Comparison of ENCODE assay signal across 25 cellular contexts in the genomic region with DNA sequence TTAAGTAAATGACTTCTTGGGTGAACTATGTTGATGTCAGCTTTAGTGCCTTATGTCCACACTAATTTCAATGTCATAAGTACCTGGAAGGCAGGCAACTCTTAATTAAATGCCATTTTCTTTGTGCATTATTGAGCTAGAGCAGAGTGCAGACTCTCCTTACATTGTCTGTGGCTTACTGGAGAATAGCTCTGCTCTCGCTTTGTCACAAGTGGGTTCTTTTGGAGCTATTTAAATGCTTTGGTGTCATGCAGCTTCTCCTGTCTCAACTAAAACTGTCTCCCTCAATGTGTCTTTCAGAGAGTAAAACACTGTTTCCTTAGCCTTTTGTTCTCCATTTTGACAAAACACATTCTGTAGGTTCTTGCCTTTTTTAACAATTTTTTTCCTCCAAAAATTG.
"Had no signal": no experiment of that assay in that cellular context is flagged by ENCODE, and none has a peak within 500 bp of the region (broad histone marks: within the 10 kb centered on the region; RNA-seq: fewer than 3 reads in every experiment).

No MANE protein-coding gene starts in this region.

- H3K9me3 Mint-ChIP-seq: naive B cell; nephron progenitor cell; stimulated activated memory B cell treated with anti-CD40 and anti-IgM and Interleukin-4, amounts not matched to agents 10 μg/mL and 1 μg/mL and 100 μg/mL, for 72 hours; stimulated activated naive CD8-positive, alpha-beta T cell treated with anti-CD3 and anti-CD28 coated beads, Interleukin-15, Interleukin-2, amounts not matched to agents 100 ng/mL and 50 ng/mL, for 24 hours had no signal

- H3K36me3 ChIP-seq: neutrophil, spleen, tibial nerve, upper lobe of right lung, vagina had no signal

- H3K27me3 ChIP-seq: hepatocyte, neutrophil, spleen, testis, tibial nerve, upper lobe of right lung, vagina had no signal

- H3K4me3 ChIP-seq: dorsolateral prefrontal cortex, hepatocyte, lung, psoas muscle, spleen, testis, tibial nerve, upper lobe of right lung, vagina had no signal

- H3K4me1 Mint-ChIP-seq: naive B cell; nephron progenitor cell; stimulated activated memory B cell treated with anti-CD40 and anti-IgM and Interleukin-4, amounts not matched to agents 10 μg/mL and 1 μg/mL and 100 μg/mL, for 72 hours had no signal

- H3K9me3 ChIP-seq: neutrophil, psoas muscle, spleen, testis, tibial nerve, upper lobe of right lung, vagina had no signal

- H3K27ac ChIP-seq: dorsolateral prefrontal cortex, hepatocyte, neutrophil, psoas muscle, spleen, testis, tibial nerve, upper lobe of right lung, vagina had no signal

- H3K4me1 ChIP-seq: psoas muscle, spleen, testis, upper lobe of right lung, vagina had no signal

- H3K27me3 Mint-ChIP-seq: stimulated activated memory B cell treated with anti-CD40 and anti-IgM and Interleukin-4, amounts not matched to agents 10 μg/mL and 1 μg/mL and 100 μg/mL, for 72 hours; stimulated activated naive CD8-positive, alpha-beta T cell treated with anti-CD3 and anti-CD28 coated beads, Interleukin-15, Interleukin-2, amounts not matched to agents 100 ng/mL and 50 ng/mL, for 24 hours had no signal

- H3K36me3 Mint-ChIP-seq: naive B cell; stimulated activated memory B cell treated with anti-CD40 and anti-IgM and Interleukin-4, amounts not matched to agents 10 μg/mL and 1 μg/mL and 100 μg/mL, for 72 hours had no signal

- ATAC-seq: left cardiac atrium; left ventricle myocardium superior; psoas muscle; sciatic nerve; stimulated activated memory B cell treated with anti-CD40 and anti-IgM and Interleukin-4, amounts not matched to agents 10 μg/mL and 1 μg/mL and 100 μg/mL, for 72 hours; upper lobe of right lung had no signal

- H3K4me3 Mint-ChIP-seq: naive B cell; nephron progenitor cell; stimulated activated memory B cell treated with anti-CD40 and anti-IgM and Interleukin-4, amounts not matched to agents 10 μg/mL and 1 μg/mL and 100 μg/mL, for 72 hours; stimulated activated naive CD8-positive, alpha-beta T cell treated with anti-CD3 and anti-CD28 coated beads, Interleukin-15, Interleukin-2, amounts not matched to agents 100 ng/mL and 50 ng/mL, for 24 hours had no signal

- H3K27ac Mint-ChIP-seq: naive B cell; nephron progenitor cell; stimulated activated memory B cell treated with anti-CD40 and anti-IgM and Interleukin-4, amounts not matched to agents 10 μg/mL and 1 μg/mL and 100 μg/mL, for 72 hours; stimulated activated naive CD8-positive, alpha-beta T cell treated with anti-CD3 and anti-CD28 coated beads, Interleukin-15, Interleukin-2, amounts not matched to agents 100 ng/mL and 50 ng/mL, for 24 hours had no signal

- DNase-seq: dorsolateral prefrontal cortex; effector CD8-positive, alpha-beta T cell; foreskin melanocyte; head of caudate nucleus; kidney; left cardiac atrium; left ventricle myocardium superior; mesenchymal stem cell; naive B cell; nephron progenitor cell; psoas muscle; spleen; stimulated activated CD4-positive, alpha-beta T cell treated with anti-CD3 and anti-CD28 coated beads, Interleukin-15, amount 100 ng/mL, for 24 hours; stimulated activated CD4-positive, alpha-beta T cell treated with anti-CD3 and anti-CD28 coated beads, Interleukin-1b, Interleukin-23, amount 100 ng/mL, for 48 hours; stimulated activated CD4-positive, alpha-beta T cell treated with anti-CD3 and anti-CD28 coated beads, Interleukin-4, amount 100 ng/mL, for 24 hours; testis; upper lobe of right lung had no signal
